Comparison of ENCODE assay signal across 17 cellular contexts in genomic region chr19:28307460-28307859, GRCh38.
"Had no signal": no experiment of that assay in that cellular context is flagged by ENCODE, and none has a peak within 500 bp of the region (broad histone marks: within the 10 kb centered on the region; RNA-seq: fewer than 3 reads in every experiment).

No MANE protein-coding gene starts in this region.

- H3K9me3 ChIP-seq: ascending aorta, ovary, thoracic aorta, upper lobe of right lung had no signal

- DNase-seq: activated CD4-positive, alpha-beta T cell treated with anti-CD3 and anti-CD28 coated beads for 1 hour; activated CD8-positive, alpha-beta memory T cell treated with anti-CD3 and anti-CD28 coated beads for 24 hours; activated CD8-positive, alpha-beta memory T cell treated with anti-CD3 and anti-CD28 coated beads, Interleukin-2, amount 50 U/mL, for 48 hours; activated gamma-delta T cell; activated T-cell treated with anti-CD3 and anti-CD28 coated beads, Interleukin-2, amount 50 U/mL, for 72 hours; effector memory CD8-positive, alpha-beta T cell; esophagus squamous epithelium; immature natural killer cell; kidney glomerular epithelial cell; mesendoderm; naive thymus-derived CD8-positive, alpha-beta T cell; ovary; stimulated activated naive B cell treated with anti-CD40 and anti-IgM and Interleukin-4, amounts not matched to agents 10 μg/mL and 1 μg/mL and 100 μg/mL, for 72 hours; upper lobe of right lung; WERI-Rb-1 had no signal

- H3K27ac ChIP-seq: ascending aorta, esophagus squamous epithelium, ovary, thoracic aorta, upper lobe of right lung, WERI-Rb-1 had no signal

- ATAC-seq: activated T-cell treated with anti-CD3 and anti-CD28 coated beads, Interleukin-2, amount 50 U/mL, for 72 hours; effector memory CD8-positive, alpha-beta T cell; naive thymus-derived CD8-positive, alpha-beta T cell; stimulated activated naive B cell treated with anti-CD40 and anti-IgM and Interleukin-4, amounts not matched to agents 10 μg/mL and 1 μg/mL and 100 μg/mL, for 72 hours; upper lobe of right lung had no signal

- H3K4me1 ChIP-seq: ascending aorta, esophagus squamous epithelium, upper lobe of right lung had no signal

- H3K27me3 ChIP-seq: ascending aorta, esophagus squamous epithelium, ovary, upper lobe of right lung had no signal

- H3K4me3 ChIP-seq: ascending aorta, esophagus squamous epithelium, ovary, thoracic aorta, upper lobe of right lung had no signal

- H3K36me3 ChIP-seq: ascending aorta, esophagus squamous epithelium, ovary, thoracic aorta, upper lobe of right lung, WERI-Rb-1 had no signal
